In genomic region chr11:46700251-46701077, GRCh38 we compare ENCODE assay signal across 8 cellular contexts. TPM values are rescaled to one million over a fixed set of nuclear protein-coding genes. Genes with fewer than 3 reads are reported as not detected.
DNase-seq lines count a peak whose midpoint lies in the region; ATAC-seq and TF ChIP-seq lines count a peak whose summit lies in the region.

Gene ARHGAP1, minus strand, starts transcription at chr11:46700619. Its CDS starts 4,512 bp downstream, at chr11:46696107.
Gene ZNF408, plus strand, starts transcription at chr11:46701031. Its CDS starts 17 bp downstream, at chr11:46701048.

- TF ChIP-seq CTCF in fibroblast of pulmonary artery (IDR thresholded peaks at IDR 0.05; ENCODE audit: low read length, missing control alignments) = no peak

- DNase-seq in ELF-1 (ENCODE audit: low read depth, low spot score) (peak; percentile 99), H7 (peak; percentile 97), M059J (ENCODE audit: low read depth) (peak; percentile 99), SHP77 (lab: John Stamatoyannopoulos, UW) (peak; percentile 99), fibroblast of pulmonary artery (ENCODE audit: low read depth) (peak; percentile 99)
- peak; percentile 99 for DNase-seq in activated effector memory CD4-positive, alpha-beta T cell treated with Interleukin-2 at 50 U/mL for 16 hours
- peak; percentile 100 for DNase-seq in natural killer cell treated with Interleukin-12 subunit alpha and Interleukin-12 subunit beta and Interleukin-15 and Interleukin-18, amount 100 ng/mL, for 72 hours (ENCODE audit: low spot score)
- DNase-seq in stimulated activated naive CD8-positive, alpha-beta T cell treated with anti-CD3 and anti-CD28 coated beads, Interleukin-15, Interleukin-2, amounts not matched to agents 100 U/mL and 50 U/mL, for 24 hours = peak; percentile 100

- peaks cover 19% of the 10 kb centered on the region for H3K36me3 ChIP-seq in H7 (replicated peaks; ENCODE audit: control insufficient read depth, insufficient read depth, low read length)

- no peaks in the 10 kb centered on the region for H3K27me3 ChIP-seq in H7 (ENCODE audit: control insufficient read depth, insufficient read depth, low read length)

- H3K4me3 ChIP-seq in H7 (ENCODE audit: insufficient read depth, low read depth, low read length) (peak within 1 kb of the TSS; percentile 80), fibroblast of pulmonary artery (replicated peaks; ENCODE audit: low read depth, low read length) (peak within 1 kb of the TSS; percentile 98)

- no peaks in the 10 kb centered on the region for H3K27me3 Mint-ChIP-seq in natural killer cell treated with Interleukin-12 subunit alpha and Interleukin-12 subunit beta and Interleukin-15 and Interleukin-18, amount 100 ng/mL, for 72 hours

- peak; percentile 96 to 97 for ATAC-seq in natural killer cell treated with Interleukin-12 subunit alpha and Interleukin-12 subunit beta and Interleukin-15 and Interleukin-18, amount 100 ng/mL, for 72 hours
- ATAC-seq in stimulated activated naive CD8-positive, alpha-beta T cell treated with anti-CD3 and anti-CD28 coated beads, Interleukin-15, Interleukin-2, amounts not matched to agents 100 U/mL and 50 U/mL, for 24 hours = peak; percentile 92

- peak within 1 kb of the TSS; percentile 93 to 97 for H3K27ac Mint-ChIP-seq in natural killer cell treated with Interleukin-12 subunit alpha and Interleukin-12 subunit beta and Interleukin-15 and Interleukin-18, amount 100 ng/mL, for 72 hours

- H3K36me3 Mint-ChIP-seq in natural killer cell treated with Interleukin-12 subunit alpha and Interleukin-12 subunit beta and Interleukin-15 and Interleukin-18, amount 100 ng/mL, for 72 hours = no peaks in the 10 kb centered on the region

- H3K9me3 Mint-ChIP-seq in natural killer cell treated with Interleukin-12 subunit alpha and Interleukin-12 subunit beta and Interleukin-15 and Interleukin-18, amount 100 ng/mL, for 72 hours = no peaks in the 10 kb centered on the region

- H3K4me1 Mint-ChIP-seq in natural killer cell treated with Interleukin-12 subunit alpha and Interleukin-12 subunit beta and Interleukin-15 and Interleukin-18, amount 100 ng/mL, for 72 hours (ENCODE audit: low read depth in 2 of 2) = peaks cover 39 to 40% of the 10 kb centered on the region in 2 donors

- H3K4me3 Mint-ChIP-seq in natural killer cell treated with Interleukin-12 subunit alpha and Interleukin-12 subunit beta and Interleukin-15 and Interleukin-18, amount 100 ng/mL, for 72 hours = peak within 1 kb of the TSS; percentile 93

RNA-seq across cellular contexts. Expression of gene ARHGAP1, which starts in this region (rescaled TPM):
- 27.5 and 30.8 TPM in 2 replicates for total RNA-seq in H7 (2014; rRNA removed; shearing (Covaris generic))
- 20.2 and 34.8 TPM in 2 replicates for total RNA-seq in M059J (2014; rRNA removed; shearing (Covaris generic))
- 10 to 100 TPM; 66.6 to 68.9 TPM for total RNA-seq in natural killer cell treated with Interleukin-12 subunit alpha and Interleukin-12 subunit beta and Interleukin-15 and Interleukin-18, amount 100 ng/mL, for 72 hours

RNA-seq across cellular contexts. Expression of gene ZNF408, which starts in this region (rescaled TPM):
- 20.6 and 23.1 TPM in 2 replicates for total RNA-seq in H7 (2014; rRNA removed; shearing (Covaris generic))
- 7.2 and 14.6 TPM in 2 replicates for total RNA-seq in M059J (2014; rRNA removed; shearing (Covaris generic))
- 10 to 100 TPM; 14.4 to 15.0 TPM for total RNA-seq in natural killer cell treated with Interleukin-12 subunit alpha and Interleukin-12 subunit beta and Interleukin-15 and Interleukin-18, amount 100 ng/mL, for 72 hours

Comparison
In these comparisons a context has a peak if more than half of its experiments do, and no peak if none do; other contexts are left out.
1. Peak in every context shown above with its lines: DNase-seq, ATAC-seq and H3K4me3 ChIP-seq.